Comparison of ENCODE assay signal across 19 cellular contexts in genomic region chr1:113291777-113292659, GRCh38.
DNase-seq lines count a peak whose midpoint lies in the region; ATAC-seq and TF ChIP-seq lines count a peak whose summit lies in the region.
"Had no signal": no experiment of that assay in that cellular context is flagged by ENCODE, and none has a peak within 500 bp of the region (broad histone marks: within the 10 kb centered on the region; RNA-seq: fewer than 3 reads in every experiment).

No MANE protein-coding gene starts in this region.

- no peak overlapping the region for H3K4me3 ChIP-seq in Peyer's patch
- H3K4me3 ChIP-seq in esophagus muscularis mucosa = no peak overlapping the region
- H3K4me3 ChIP-seq in mucosa of descending colon = no peak overlapping the region

- no peak for TF ChIP-seq EP300 in esophagus muscularis mucosa (IDR thresholded peaks at IDR 0.05)

- H3K4me1 ChIP-seq in Peyer's patch (no peaks in the 10 kb centered on the region), esophagus muscularis mucosa (no peaks in the 10 kb centered on the region), mucosa of descending colon (ENCODE audit: low read depth) (no peaks in the 10 kb centered on the region)

- H3K36me3 ChIP-seq in Peyer's patch (no peaks in the 10 kb centered on the region), esophagus muscularis mucosa (no peaks in the 10 kb centered on the region), mucosa of descending colon (ENCODE audit: low read depth) (no peaks in the 10 kb centered on the region)

- TF ChIP-seq CTCF in Peyer's patch (IDR thresholded peaks at IDR 0.05) (no peak), esophagus muscularis mucosa (IDR thresholded peaks at IDR 0.05) (no peak), mucosa of descending colon (IDR thresholded peaks at IDR 0.05) (no peak)

- TF ChIP-seq POLR2A in Peyer's patch (IDR thresholded peaks at IDR 0.05) (no peak), esophagus muscularis mucosa (IDR thresholded peaks at IDR 0.05; ENCODE audit: low read depth) (no peak)

- H3K27me3 ChIP-seq in Peyer's patch = no peaks in the 10 kb centered on the region
- no peaks in the 10 kb centered on the region for H3K27me3 ChIP-seq in esophagus muscularis mucosa

- DNase-seq in Peyer's patch (no peak), esophagus muscularis mucosa (ENCODE audit: extremely low spot score) (peak; percentile 50), mucosa of descending colon (no peak), renal cortical epithelial cell (ENCODE audit: low read depth) (peak; percentile 3), cerebellar nuclear complex (lab: John Stamatoyannopoulos, UW) (no peak), caudate nucleus (lab: John Stamatoyannopoulos, UW) (no peak), EL (no peak)
- DNase-seq in activated CD8-positive, alpha-beta memory T cell treated with anti-CD3 and anti-CD28 coated beads for 24 hours = no peak
- DNase-seq: Calu3, IMR-90, KG1, MM.1S, NCI-H1694, NCI-H2029 treated with DMSO at 0.1 percent for 48 hours, NCI-H226, NCI-H510A, NCI-H69, SHP77 had no signal

- H3K27ac ChIP-seq in Peyer's patch (peak overlapping the region in 3 of 4 donors; percentile 49 to 84 (median 72)), esophagus muscularis mucosa (replicated peaks in 1 of 4) (no peak overlapping the region), caudate nucleus (ENCODE audit: low read depth, low read length) (no peak overlapping the region)
- H3K27ac ChIP-seq: RWPE1 had no signal

- ATAC-seq in mucosa of descending colon = peak; percentile 86

- H3K9me3 ChIP-seq in Peyer's patch (no peaks in the 10 kb centered on the region), esophagus muscularis mucosa (no peaks in the 10 kb centered on the region), mucosa of descending colon (no peaks in the 10 kb centered on the region)

- 85% methylated on average over 9 of the region's 9 CpGs for WGBS in esophagus muscularis mucosa

- intact Hi-C loops in esophagus muscularis mucosa (cut with DNase I) = no loop called here
- intact Hi-C loops in mucosa of descending colon (cut with DNase I, micrococcal nuclease) = no loop called here

Comparison
In these comparisons a context has a peak if more than half of its experiments do, and no peak if none do; other contexts are left out.
1. DNase-seq: peak in esophagus muscularis mucosa (single experiment) and renal cortical epithelial cell (single experiment); none in Peyer's patch (0 of 3), mucosa of descending colon (0 of 3), cerebellar nuclear complex (0 of 2), caudate nucleus (0 of 61), activated CD8-positive, alpha-beta memory T cell treated with anti-CD3 and anti-CD28 coated beads for 24 hours (single experiment) and EL (single experiment).
2. H3K27ac ChIP-seq: peak in Peyer's patch (3 of 4); none in esophagus muscularis mucosa (0 of 4) and caudate nucleus (single experiment).